ENCODE assay signal across 28 cellular contexts in the genomic region with DNA sequence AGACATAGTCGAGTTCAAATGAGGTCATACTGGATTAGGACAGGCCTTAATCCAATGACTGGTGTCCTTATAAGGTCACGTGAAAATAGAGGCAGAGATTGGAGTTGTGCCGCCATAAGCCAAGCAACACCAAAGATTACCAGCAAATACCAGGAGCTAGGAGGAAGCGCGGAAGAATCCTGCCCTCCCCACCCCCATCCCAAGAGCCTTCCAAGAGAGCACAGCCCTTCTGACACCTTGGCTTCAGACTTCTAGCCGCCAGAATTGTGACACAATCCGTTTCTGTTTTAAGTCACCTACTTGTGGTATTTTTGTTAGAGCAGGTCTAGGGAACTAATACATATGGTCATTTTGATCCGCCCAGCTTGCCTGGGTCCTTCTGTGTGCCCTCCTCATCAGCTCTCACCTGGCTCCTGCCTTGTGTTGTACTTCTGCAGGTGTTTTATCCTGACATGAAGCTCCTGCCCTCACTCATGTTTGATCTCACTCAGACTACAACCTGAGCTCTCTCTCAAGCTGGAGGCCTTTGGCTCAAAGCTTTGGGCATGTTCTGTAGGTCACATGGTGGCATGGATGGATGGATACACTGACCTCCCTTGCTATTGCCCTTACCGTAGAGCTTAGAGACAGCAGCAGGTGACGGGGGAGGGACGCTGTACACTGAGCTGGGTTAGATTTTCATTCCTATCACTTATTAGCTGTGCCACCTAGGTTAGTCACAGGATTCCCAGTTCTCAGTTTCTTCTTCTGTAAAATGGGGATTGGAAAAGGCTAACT. TPM values are rescaled to one million over a fixed set of nuclear protein-coding genes. Genes with fewer than 3 reads are reported as not detected.
"Had no signal": no experiment of that assay in that cellular context is flagged by ENCODE, and none has a peak within 500 bp of the region (broad histone marks: within the 10 kb centered on the region; RNA-seq: fewer than 3 reads in every experiment).

No MANE protein-coding gene starts in this region.

- H3K79me2 ChIP-seq: parathyroid adenoma had no signal

- H2AFZ ChIP-seq: parathyroid adenoma had no signal

- ATAC-seq: effector memory CD8-positive, alpha-beta T cell; gastroesophageal sphincter; heart right ventricle; left cardiac atrium; left ventricle myocardium superior; lower lobe of right lung; natural killer cell; sciatic nerve; stimulated activated effector memory CD8-positive, alpha-beta T cell treated with anti-CD3 and anti-CD28 coated beads, Interleukin-12 subunit alpha, Interleukin-12 subunit beta, amount 100 ng/mL, for 72 hours had no signal

- H3K27me3 ChIP-seq: right atrium auricular region, thyroid gland had no signal

- H3K4me1 ChIP-seq: gastroesophageal sphincter, lower lobe of right lung, right atrium auricular region had no signal

- FAIRE-seq: endometrium, islet of Langerhans had no signal

- H3K27ac ChIP-seq: gastroesophageal sphincter, heart right ventricle, lower lobe of right lung, neutrophil, parathyroid adenoma, right atrium auricular region, stomach had no signal

- H3K4me1 Mint-ChIP-seq: natural killer cell had no signal

- H3K9me3 ChIP-seq: gastroesophageal sphincter, heart right ventricle, lower lobe of right lung, neutrophil, right atrium auricular region, stomach, thyroid gland had no signal

- H3K36me3 Mint-ChIP-seq: natural killer cell; stimulated activated effector memory CD8-positive, alpha-beta T cell treated with anti-CD3 and anti-CD28 coated beads, Interleukin-12 subunit alpha, Interleukin-12 subunit beta, amount 100 ng/mL, for 72 hours had no signal

- DNase-seq: cortex of kidney; effector memory CD8-positive, alpha-beta T cell; foreskin fibroblast; heart right ventricle; hippocampal formation; left cardiac atrium; left ventricle myocardium superior; lower lobe of right lung; natural killer cell; stimulated activated CD4-positive, alpha-beta T cell treated with anti-CD3 and anti-CD28 coated beads, Interleukin-2, amount 100 ng/mL, for 24 hours; stimulated activated CD4-positive, alpha-beta T cell treated with anti-CD3 and anti-CD28 coated beads, Interleukin-4, amount 100 ng/mL, for 24 hours; stimulated activated naive CD4-positive, alpha-beta T cell treated with Interleukin-2 at 50 U/mL for 16 hours; stomach; thyroid gland; trophoblast cell had no signal

- H3K4me3 ChIP-seq: gastroesophageal sphincter, heart right ventricle, lower lobe of right lung, right atrium auricular region, stomach, thyroid gland had no signal

- H3K36me3 ChIP-seq: gastroesophageal sphincter, heart right ventricle, lower lobe of right lung, neutrophil, right atrium auricular region, stomach, thyroid gland had no signal

- H3K9me3 Mint-ChIP-seq: effector memory CD8-positive, alpha-beta T cell; natural killer cell; stimulated activated effector memory CD8-positive, alpha-beta T cell treated with anti-CD3 and anti-CD28 coated beads, Interleukin-12 subunit alpha, Interleukin-12 subunit beta, amount 100 ng/mL, for 72 hours had no signal

- H3K27ac Mint-ChIP-seq: effector memory CD8-positive, alpha-beta T cell; natural killer cell; progenitor cell of endocrine pancreas; stimulated activated effector memory CD8-positive, alpha-beta T cell treated with anti-CD3 and anti-CD28 coated beads, Interleukin-12 subunit alpha, Interleukin-12 subunit beta, amount 100 ng/mL, for 72 hours had no signal

- H3K4me3 Mint-ChIP-seq: effector memory CD8-positive, alpha-beta T cell; natural killer cell; stimulated activated effector memory CD8-positive, alpha-beta T cell treated with anti-CD3 and anti-CD28 coated beads, Interleukin-12 subunit alpha, Interleukin-12 subunit beta, amount 100 ng/mL, for 72 hours had no signal

RNA-seq across cellular contexts. Expression of a gene that starts 24.5 kb away (rescaled TPM):
- total RNA-seq: dermis microvascular lymphatic vessel endothelial cell, left ventricle myocardium superior, natural killer cell, omental fat pad, subcutaneous adipose tissue, ureter had no signal
